Comparison of ENCODE assay signal across 30 cellular contexts in the genomic region with DNA sequence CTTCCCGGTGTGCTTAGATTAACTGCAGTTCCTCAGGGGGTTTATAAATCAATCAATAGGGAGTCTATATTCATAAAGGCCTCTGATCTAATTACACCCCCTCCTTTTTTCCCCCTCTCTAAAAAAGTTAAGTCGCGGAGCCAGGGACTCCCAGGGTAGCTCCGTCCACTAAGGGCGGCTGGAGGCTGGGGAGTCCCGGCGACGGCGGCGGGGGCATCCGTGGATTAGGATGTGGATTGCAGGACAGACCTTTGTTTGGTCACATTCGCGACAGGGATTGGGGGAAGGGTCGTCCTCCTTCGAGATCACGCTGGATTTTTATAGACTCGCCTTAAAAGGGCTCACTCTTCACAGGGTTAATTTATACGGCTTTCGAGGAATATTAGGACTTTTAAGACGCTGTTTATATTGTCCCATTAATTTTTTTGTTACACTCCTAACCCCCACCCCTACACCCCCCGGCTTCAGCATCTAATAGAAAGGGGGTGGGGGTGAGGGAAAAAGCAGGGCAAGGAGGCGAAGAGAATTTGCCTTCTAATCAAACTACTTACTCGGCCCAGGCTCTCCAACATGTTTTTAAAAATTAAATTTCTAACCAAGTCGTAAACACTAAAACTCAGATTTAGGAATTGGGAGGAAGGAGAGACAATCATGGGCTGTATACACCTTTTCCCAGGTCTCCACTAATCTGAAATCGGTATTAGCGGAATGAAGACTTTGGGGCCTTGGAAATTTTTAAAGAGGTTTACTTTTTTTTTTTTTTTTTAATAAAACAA. TPM values are rescaled to one million over a fixed set of nuclear protein-coding genes. Genes with fewer than 3 reads are reported as not detected.
DNase-seq lines count a peak whose midpoint lies in the region; ATAC-seq and TF ChIP-seq lines count a peak whose summit lies in the region.
"Had no signal": no experiment of that assay in that cellular context is flagged by ENCODE, and none has a peak within 500 bp of the region (broad histone marks: within the 10 kb centered on the region; RNA-seq: fewer than 3 reads in every experiment).

No MANE protein-coding gene starts in this region.

- TF ChIP-seq POLR2A in sigmoid colon (IDR thresholded peaks at IDR 0.05), result no peak

- 14 to 21% methylated on average over 26 of the region's 26 CpGs for WGBS in sigmoid colon, 2 donors

- H3K9me3 ChIP-seq in iPS-18a (ENCODE audit: control insufficient read depth, low read depth, low read length) (no peaks in the 10 kb centered on the region), sigmoid colon (no peaks in the 10 kb centered on the region)
- H3K9me3 ChIP-seq: adrenal gland, psoas muscle, SJSA1, uterus had no signal

- no peak for TF ChIP-seq EP300 in sigmoid colon (IDR thresholded peaks at IDR 0.05)

- DNase-seq in GM23338 (ENCODE audit: low spot score) (peak; percentile 86), GM13976 (ENCODE audit: low spot score) (no peak), left colon (no peak), sigmoid colon (no peak)
- no peak for DNase-seq in effector CD8-positive, alpha-beta T cell (lab: John Stamatoyannopoulos, UW)
- DNase-seq: ACHN; activated gamma-delta T cell treated with Interleukin-2 at 50 U/mL for 16 hours; adrenal gland; brain microvascular endothelial cell; COR-L47; DMS79 treated with DMSO at 0.1 percent for 48 hours; HCEC 1CT; NCI-H1105; NCI-H2029; NCI-H2227 treated with DMSO at 0.1 percent for 48 hours; NCI-H748 treated with DMSO at 0.1 percent for 48 hours; psoas muscle; stimulated activated CD4-positive, alpha-beta T cell treated with anti-CD3 and anti-CD28 coated beads, Interleukin-4, amount 100 ng/mL, for 1 hour; stimulated activated naive CD4-positive, alpha-beta T cell; T-cell; uterus had no signal

- H3K27ac Mint-ChIP-seq in GM23338, result no peak overlapping the region
- H3K27ac Mint-ChIP-seq in brain, result peak overlapping the region in 1 of 5 experiments; percentile 37
- H3K27ac Mint-ChIP-seq in nephron, result peak overlapping the region; percentile 93 to 99 (median 95)
- H3K27ac Mint-ChIP-seq: T-cell had no signal

- no peaks in the 10 kb centered on the region for H3K36me3 Mint-ChIP-seq in GM23338 (ENCODE audit: low read depth)
- H3K36me3 Mint-ChIP-seq in brain, result peaks cover 5% of the 10 kb centered on the region
- peaks cover 14% of the 10 kb centered on the region for H3K36me3 Mint-ChIP-seq in nephron (ENCODE audit: low read depth)
- H3K36me3 Mint-ChIP-seq: T-cell had no signal

- H3K79me2 ChIP-seq in GM23338 (replicated peaks; ENCODE audit: insufficient read depth), result no peaks in the 10 kb centered on the region

- H3F3A ChIP-seq in GM23338 (replicated peaks; ENCODE audit: low read depth), result peaks cover 11% of the 10 kb centered on the region; the same call in 1 of the 2 replicates

- H2AFZ ChIP-seq in GM23338, result no peak overlapping the region

- 0 out of 2 replicates have a peak, but pooled peaks cover 3% of the 10 kb centered on the region for H4K20me1 ChIP-seq in GM23338 (replicated peaks; ENCODE audit: insufficient read depth)

- H3K9me2 ChIP-seq in GM23338 (ENCODE audit: insufficient read depth), result no peaks in the 10 kb centered on the region

- intact Hi-C loops in left colon (cut with DNase I, micrococcal nuclease) (no loop called here), sigmoid colon (cut with DNase I) (no loop called here)

- H3K27me3 Mint-ChIP-seq in GM23338 (ENCODE audit: insufficient read depth, low read depth, poor library complexity), result peaks cover 98% of the 10 kb centered on the region
- H3K27me3 Mint-ChIP-seq in brain, result peaks cover 100% of the 10 kb centered on the region
- H3K27me3 Mint-ChIP-seq in nephron (ENCODE audit: low read depth), result peaks cover 78% of the 10 kb centered on the region

- peak overlapping the region; percentile 77 for H3K4me2 ChIP-seq in GM23338
- H3K4me2 ChIP-seq: BLaER1 had no signal

- H3K4me1 ChIP-seq in GM23338 (ENCODE audit: insufficient read depth) (peaks cover 76% of the 10 kb centered on the region), iPS-18a (ENCODE audit: control insufficient read depth, low read depth, low read length) (peaks cover 42% of the 10 kb centered on the region), sigmoid colon (peaks cover 0 to 24% (median 18%) of the 10 kb centered on the region in 4 donors)
- H3K4me1 ChIP-seq: adrenal gland, BLaER1, uterus had no signal

- in situ Hi-C loops in GM13976 (cut with MboI; ENCODE audit: low sequenced_read_pairs, unreplicated experiment), result no loop called here

- H3K4me1 Mint-ChIP-seq in GM23338 (peaks cover 58% of the 10 kb centered on the region), brain (peaks cover 41% of the 10 kb centered on the region), nephron (peaks cover 47% of the 10 kb centered on the region)

- H3K27me3 ChIP-seq in GM23338 (ENCODE audit: insufficient read depth) (peaks cover 100% of the 10 kb centered on the region), iPS-18a (ENCODE audit: control insufficient read depth, insufficient read depth, low read length) (peaks cover 100% of the 10 kb centered on the region), sigmoid colon (peaks cover 80 to 100% (median 92%) of the 10 kb centered on the region in 3 donors)
- H3K27me3 ChIP-seq: SJSA1 had no signal

- H3K36me3 ChIP-seq in GM23338 (ENCODE audit: insufficient read depth) (no peaks in the 10 kb centered on the region), iPS-18a (ENCODE audit: control insufficient read depth, low read depth, low read length) (no peaks in the 10 kb centered on the region), sigmoid colon (no peaks in the 10 kb centered on the region)
- H3K36me3 ChIP-seq: adrenal gland, BLaER1, brain microvascular endothelial cell, neutrophil, uterus had no signal

- TF ChIP-seq CTCF in GM23338 (conservative IDR thresholded peaks at IDR 0.05; ENCODE audit: low read depth in 2 of 2), result no peak
- TF ChIP-seq CTCF in brain (conservative IDR thresholded peaks at IDR 0.05), result no peak
- no peak for TF ChIP-seq CTCF in nephron (IDR thresholded peaks at IDR 0.05; ENCODE audit: unreplicated experiment in 3 of 3)
- no peak for TF ChIP-seq CTCF in GM13976 (IDR thresholded peaks at IDR 0.05; ENCODE audit: borderline replicate concordance, control extremely low read depth, extremely low read depth, insufficient read depth, missing control alignments)
- TF ChIP-seq CTCF in sigmoid colon (IDR thresholded peaks at IDR 0.05), result no peak

- H3K4me3 Mint-ChIP-seq in GM23338 (peak overlapping the region; percentile 73), brain (peak overlapping the region in 3 of 5 experiments; percentile 45 to 71 (median 68)), nephron (peak overlapping the region; percentile 88 to 92 (median 88))
- H3K4me3 Mint-ChIP-seq: T-cell had no signal

- H3K9me3 Mint-ChIP-seq in GM23338 (no peaks in the 10 kb centered on the region; the same call in 2 of the 3 replicates), brain (peaks cover 0 to 9% (median 0%) of the 10 kb centered on the region in 5 experiments), nephron (no peaks in the 10 kb centered on the region)

- H3K4me3 ChIP-seq in GM23338 (peak overlapping the region; percentile 53), iPS-18a (ENCODE audit: low read length) (peak overlapping the region; percentile 65), sigmoid colon (no peak overlapping the region)
- H3K4me3 ChIP-seq: adrenal gland, BLaER1, psoas muscle, SJSA1, uterus had no signal

- peak overlapping the region; percentile 57 for H3K9ac ChIP-seq in iPS-18a (ENCODE audit: low read length)
- H3K9ac ChIP-seq: BLaER1 had no signal

- H3K27ac ChIP-seq in GM23338 (ENCODE audit: low read depth), result no peak overlapping the region
- H3K27ac ChIP-seq in iPS-18a (ENCODE audit: low read length), result no peak overlapping the region
- no peak overlapping the region for H3K27ac ChIP-seq in sigmoid colon
- H3K27ac ChIP-seq: adrenal gland, BLaER1, brain microvascular endothelial cell, HL-60, neutrophil, psoas muscle, SJSA1, uterus had no signal

- no peak for ATAC-seq in GM23338
- ATAC-seq in left colon, result no peak
- ATAC-seq: activated CD4-positive, CD25-positive, alpha-beta regulatory T cell treated with anti-CD3 and anti-CD28 coated beads, Interleukin-2, amount 50 U/mL, for 24 hours; psoas muscle; T-cell had no signal

TF ChIP-seq in GM23338, 12 proteins besides CTCF, POLR2A, EP300 and RAD21 (continues in another document):
- TF ChIP-seq STAT1 (IDR thresholded peaks at IDR 0.05; ENCODE audit: unreplicated experiment) (no peak), ZNF114 (CRISPR knock-in tag; IDR thresholded peaks at IDR 0.05) (no peak), CREB1 (CRISPR knock-in tag; IDR thresholded peaks at IDR 0.05; ENCODE audit: low read depth) (peak; percentile 64; the same call in 1 of the 2 replicates), POLR2AphosphoS5 (IDR thresholded peaks at IDR 0.05; ENCODE audit: low read depth) (0 out of 2 replicates have a peak, but pooled peaks have one; percentile 7), NANOG (IDR thresholded peaks at IDR 0.05; ENCODE audit: borderline replicate concordance) (peak; percentile 47; the same call in 1 of the 2 replicates)

RNA-seq across cellular contexts. Expression of a gene that starts 8.5 kb away (rescaled TPM):
- total RNA-seq in GM23338 (2014; rRNA removed; shearing (Covaris generic)), result 0.35 and 0.52 TPM in 2 replicates
- polyA plus RNA-seq in GM23338 (2016; fragmentation: Nextera tagmentation; extraction: Ambion mirVana) (0.99 and 1.0 TPM in 2 replicates), brain (ENCODE audit: insufficient read depth, low read depth, low replicate concordance) (not detected), sigmoid colon (1 to 10 TPM in 2 of 3 donors, under 1 TPM in 1; 0.45 to 2.1 (median 1.2) TPM)
- total RNA-seq in left colon (1 to 10 TPM; 1.1 TPM), sigmoid colon (under 1 TPM in 1 of 4 donors, not detected in 3; 0.95 TPM)
- total RNA-seq: adrenal gland, T-cell, temporal lobe had no signal
- polyA plus RNA-seq: adrenal gland had no signal

Comparison
In these comparisons a context has a peak if more than half of its experiments do, and no peak if none do; other contexts are left out.
1. H3K4me3 ChIP-seq: peak in GM23338 (single experiment) and iPS-18a (single experiment); none in sigmoid colon (0 of 4).
2. Peak in every context shown above with its lines, with median percentiles within 50 percentile points of each other: H3K4me3 Mint-ChIP-seq.